In the genomic region with DNA sequence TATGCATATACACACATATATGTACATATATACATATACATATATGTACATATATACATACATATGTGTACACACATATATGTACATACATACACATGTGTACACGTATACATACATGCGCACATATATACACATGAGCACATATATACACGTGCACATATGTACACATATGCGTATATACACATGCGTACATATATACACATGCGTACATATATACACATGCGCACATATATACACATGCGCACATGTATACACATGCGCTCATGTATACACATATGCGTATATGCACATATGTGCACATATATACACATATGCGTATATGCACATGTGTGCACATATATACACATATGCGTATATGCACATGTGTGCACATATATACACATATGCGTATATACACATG, we compare ENCODE assay signal across 1 cellular context.
TF ChIP-seq lines count a peak whose summit lies in the region.

No MANE protein-coding gene starts in this region.

TF ChIP-seq in A549, 52 proteins besides CTCF, POLR2A, EP300 and RAD21 (continued from another document):
- TF ChIP-seq, protein P1, sequence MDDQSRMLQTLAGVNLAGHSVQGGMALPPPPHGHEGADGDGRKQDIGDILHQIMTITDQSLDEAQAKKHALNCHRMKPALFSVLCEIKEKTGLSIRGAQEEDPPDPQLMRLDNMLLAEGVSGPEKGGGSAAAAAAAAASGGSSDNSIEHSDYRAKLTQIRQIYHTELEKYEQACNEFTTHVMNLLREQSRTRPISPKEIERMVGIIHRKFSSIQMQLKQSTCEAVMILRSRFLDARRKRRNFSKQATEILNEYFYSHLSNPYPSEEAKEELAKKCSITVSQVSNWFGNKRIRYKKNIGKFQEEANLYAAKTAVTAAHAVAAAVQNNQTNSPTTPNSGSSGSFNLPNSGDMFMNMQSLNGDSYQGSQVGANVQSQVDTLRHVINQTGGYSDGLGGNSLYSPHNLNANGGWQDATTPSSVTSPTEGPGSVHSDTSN (IDR thresholded peaks at IDR 0.05), result no peak
- TF ChIP-seq, protein P2, sequence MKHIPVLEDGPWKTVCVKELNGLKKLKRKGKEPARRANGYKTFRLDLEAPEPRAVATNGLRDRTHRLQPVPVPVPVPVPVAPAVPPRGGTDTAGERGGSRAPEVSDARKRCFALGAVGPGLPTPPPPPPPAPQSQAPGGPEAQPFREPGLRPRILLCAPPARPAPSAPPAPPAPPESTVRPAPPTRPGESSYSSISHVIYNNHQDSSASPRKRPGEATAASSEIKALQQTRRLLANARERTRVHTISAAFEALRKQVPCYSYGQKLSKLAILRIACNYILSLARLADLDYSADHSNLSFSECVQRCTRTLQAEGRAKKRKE (CRISPR knock-in tag; IDR thresholded peaks at IDR 0.05; ENCODE audit: low read depth), result no peak
- TF ChIP-seq CBX2 (IDR thresholded peaks at IDR 0.05; ENCODE audit: borderline replicate concordance, low read depth) (no peak), TP53 (CRISPR knock-in tag; IDR thresholded peaks at IDR 0.05) (no peak)
